In the genomic region with DNA sequence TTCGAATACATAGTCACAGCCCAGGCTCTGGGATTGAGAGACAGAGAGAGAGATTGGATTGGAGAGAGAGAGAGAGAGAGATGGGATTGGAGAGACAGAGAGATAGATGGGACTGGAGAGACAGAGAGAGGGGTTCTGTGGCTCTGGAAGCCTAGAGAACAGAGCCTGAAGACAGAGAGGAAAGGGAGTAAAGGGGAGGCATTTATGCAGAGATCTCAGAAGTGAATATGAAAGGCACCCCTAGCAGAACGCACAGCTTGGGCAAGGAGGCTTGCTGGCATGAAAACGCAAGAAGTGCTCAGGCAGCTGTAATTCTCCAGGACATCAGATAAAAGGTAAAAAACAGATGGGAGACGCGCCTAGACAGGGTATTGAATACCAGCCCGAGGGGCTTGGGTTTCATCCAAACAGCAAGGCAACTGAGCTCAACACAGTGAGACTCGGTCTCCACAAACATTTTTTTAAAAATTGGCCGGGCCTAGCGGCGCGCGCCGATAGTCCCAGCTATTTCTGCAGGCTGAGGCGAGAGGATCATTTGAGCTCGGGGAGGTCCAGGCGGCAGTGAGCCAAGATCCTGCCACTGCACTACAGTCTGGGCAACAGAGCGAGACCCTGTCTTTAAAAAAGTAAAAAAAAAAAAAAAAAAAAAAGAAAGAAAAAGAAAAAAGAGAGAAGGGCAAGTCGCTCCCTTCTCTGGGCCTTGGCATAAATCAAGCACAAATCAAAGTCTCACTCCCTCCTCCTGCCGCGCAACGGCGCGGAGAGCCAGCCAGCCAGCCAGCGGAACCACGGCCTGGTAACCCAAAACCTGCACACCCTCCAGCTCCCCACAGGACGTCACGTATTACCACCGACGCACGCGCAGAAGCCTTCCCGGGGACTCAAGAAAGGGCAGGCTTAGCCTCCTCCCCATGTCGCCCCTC, we compare ENCODE assay signal across 1 cellular context.
TF ChIP-seq lines count a peak whose summit lies in the region.

No MANE protein-coding gene starts in this region.

TF ChIP-seq in HEK293, 187 proteins besides CTCF, POLR2A, EP300 and RAD21 (continued from another document and continues in another):
- TF ChIP-seq, protein P1, sequence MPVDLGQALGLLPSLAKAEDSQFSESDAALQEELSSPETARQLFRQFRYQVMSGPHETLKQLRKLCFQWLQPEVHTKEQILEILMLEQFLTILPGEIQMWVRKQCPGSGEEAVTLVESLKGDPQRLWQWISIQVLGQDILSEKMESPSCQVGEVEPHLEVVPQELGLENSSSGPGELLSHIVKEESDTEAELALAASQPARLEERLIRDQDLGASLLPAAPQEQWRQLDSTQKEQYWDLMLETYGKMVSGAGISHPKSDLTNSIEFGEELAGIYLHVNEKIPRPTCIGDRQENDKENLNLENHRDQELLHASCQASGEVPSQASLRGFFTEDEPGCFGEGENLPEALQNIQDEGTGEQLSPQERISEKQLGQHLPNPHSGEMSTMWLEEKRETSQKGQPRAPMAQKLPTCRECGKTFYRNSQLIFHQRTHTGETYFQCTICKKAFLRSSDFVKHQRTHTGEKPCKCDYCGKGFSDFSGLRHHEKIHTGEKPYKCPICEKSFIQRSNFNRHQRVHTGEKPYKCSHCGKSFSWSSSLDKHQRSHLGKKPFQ (tag by site-specific recombination; IDR thresholded peaks at IDR 0.05) = no peak
- TF ChIP-seq, protein P2, sequence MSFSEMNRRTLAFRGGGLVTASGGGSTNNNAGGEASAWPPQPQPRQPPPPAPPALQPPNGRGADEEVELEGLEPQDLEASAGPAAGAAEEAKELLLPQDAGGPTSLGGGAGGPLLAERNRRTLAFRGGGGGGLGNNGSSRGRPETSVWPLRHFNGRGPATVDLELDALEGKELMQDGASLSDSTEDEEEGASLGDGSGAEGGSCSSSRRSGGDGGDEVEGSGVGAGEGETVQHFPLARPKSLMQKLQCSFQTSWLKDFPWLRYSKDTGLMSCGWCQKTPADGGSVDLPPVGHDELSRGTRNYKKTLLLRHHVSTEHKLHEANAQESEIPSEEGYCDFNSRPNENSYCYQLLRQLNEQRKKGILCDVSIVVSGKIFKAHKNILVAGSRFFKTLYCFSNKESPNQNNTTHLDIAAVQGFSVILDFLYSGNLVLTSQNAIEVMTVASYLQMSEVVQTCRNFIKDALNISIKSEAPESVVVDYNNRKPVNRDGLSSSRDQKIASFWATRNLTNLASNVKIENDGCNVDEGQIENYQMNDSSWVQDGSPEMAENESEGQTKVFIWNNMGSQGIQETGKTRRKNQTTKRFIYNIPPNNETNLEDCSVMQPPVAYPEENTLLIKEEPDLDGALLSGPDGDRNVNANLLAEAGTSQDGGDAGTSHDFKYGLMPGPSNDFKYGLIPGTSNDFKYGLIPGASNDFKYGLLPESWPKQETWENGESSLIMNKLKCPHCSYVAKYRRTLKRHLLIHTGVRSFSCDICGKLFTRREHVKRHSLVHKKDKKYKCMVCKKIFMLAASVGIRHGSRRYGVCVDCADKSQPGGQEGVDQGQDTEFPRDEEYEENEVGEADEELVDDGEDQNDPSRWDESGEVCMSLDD (tag by site-specific recombination; IDR thresholded peaks at IDR 0.05) = no peak
- TF ChIP-seq, protein P3, sequence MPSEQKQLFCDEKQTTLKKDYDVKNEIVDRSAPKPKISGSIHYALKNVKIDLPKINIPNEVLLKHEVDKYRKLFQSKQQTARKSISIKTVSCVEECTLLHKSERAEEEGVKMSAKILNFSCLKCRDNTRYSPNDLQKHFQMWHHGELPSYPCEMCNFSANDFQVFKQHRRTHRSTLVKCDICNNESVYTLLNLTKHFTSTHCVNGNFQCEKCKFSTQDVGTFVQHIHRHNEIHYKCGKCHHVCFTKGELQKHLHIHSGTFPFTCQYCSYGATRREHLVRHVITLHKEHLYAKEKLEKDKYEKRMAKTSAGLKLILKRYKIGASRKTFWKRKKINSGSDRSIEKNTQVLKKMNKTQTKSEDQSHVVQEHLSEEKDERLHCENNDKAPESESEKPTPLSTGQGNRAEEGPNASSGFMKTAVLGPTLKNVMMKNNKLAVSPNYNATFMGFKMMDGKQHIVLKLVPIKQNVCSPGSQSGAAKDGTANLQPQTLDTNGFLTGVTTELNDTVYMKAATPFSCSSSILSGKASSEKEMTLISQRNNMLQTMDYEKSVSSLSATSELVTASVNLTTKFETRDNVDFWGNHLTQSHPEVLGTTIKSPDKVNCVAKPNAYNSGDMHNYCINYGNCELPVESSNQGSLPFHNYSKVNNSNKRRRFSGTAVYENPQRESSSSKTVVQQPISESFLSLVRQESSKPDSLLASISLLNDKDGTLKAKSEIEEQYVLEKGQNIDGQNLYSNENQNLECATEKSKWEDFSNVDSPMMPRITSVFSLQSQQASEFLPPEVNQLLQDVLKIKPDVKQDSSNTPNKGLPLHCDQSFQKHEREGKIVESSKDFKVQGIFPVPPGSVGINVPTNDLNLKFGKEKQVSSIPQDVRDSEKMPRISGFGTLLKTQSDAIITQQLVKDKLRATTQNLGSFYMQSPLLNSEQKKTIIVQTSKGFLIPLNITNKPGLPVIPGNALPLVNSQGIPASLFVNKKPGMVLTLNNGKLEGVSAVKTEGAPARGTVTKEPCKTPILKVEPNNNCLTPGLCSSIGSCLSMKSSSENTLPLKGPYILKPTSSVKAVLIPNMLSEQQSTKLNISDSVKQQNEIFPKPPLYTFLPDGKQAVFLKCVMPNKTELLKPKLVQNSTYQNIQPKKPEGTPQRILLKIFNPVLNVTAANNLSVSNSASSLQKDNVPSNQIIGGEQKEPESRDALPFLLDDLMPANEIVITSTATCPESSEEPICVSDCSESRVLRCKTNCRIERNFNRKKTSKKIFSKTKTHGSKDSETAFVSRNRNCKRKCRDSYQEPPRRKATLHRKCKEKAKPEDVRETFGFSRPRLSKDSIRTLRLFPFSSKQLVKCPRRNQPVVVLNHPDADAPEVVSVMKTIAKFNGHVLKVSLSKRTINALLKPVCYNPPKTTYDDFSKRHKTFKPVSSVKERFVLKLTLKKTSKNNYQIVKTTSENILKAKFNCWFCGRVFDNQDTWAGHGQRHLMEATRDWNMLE (tag by site-specific recombination; conservative IDR thresholded peaks at IDR 0.05; ENCODE audit: low read depth) = no peak; the same call in 1 of the 2 replicates
- TF ChIP-seq ZNF292 (tag by site-specific recombination; IDR thresholded peaks at IDR 0.05; ENCODE audit: borderline replicate concordance, low read depth) (no peak), YY2 (tag by site-specific recombination; IDR thresholded peaks at IDR 0.05) (no peak), REPIN1 (tag by site-specific recombination; IDR thresholded peaks at IDR 0.05; ENCODE audit: low read depth) (no peak; the same call in 1 of the 2 replicates), ZNF302 (tag by site-specific recombination; IDR thresholded peaks at IDR 0.05; ENCODE audit: low read depth) (no peak), ZNF155 (tag by site-specific recombination; IDR thresholded peaks at IDR 0.05) (no peak), ZNF626 (tag by site-specific recombination; IDR thresholded peaks at IDR 0.05) (no peak), ZBTB21 (tag by site-specific recombination; IDR thresholded peaks at IDR 0.05) (peak; percentile 72), ZBTB17 (tag by site-specific recombination; IDR thresholded peaks at IDR 0.05) (peak; percentile 69), ZNF624 (tag by site-specific recombination; IDR thresholded peaks at IDR 0.05) (no peak), BCL11B (tag by site-specific recombination; IDR thresholded peaks at IDR 0.05; ENCODE audit: low read depth) (no peak), ZNF214 (tag by site-specific recombination; IDR thresholded peaks at IDR 0.05; ENCODE audit: borderline replicate concordance) (no peak), ZNF596 (tag by site-specific recombination; IDR thresholded peaks at IDR 0.05) (peak; percentile 74; the same call in 1 of the 2 replicates), BCL11A (tag by site-specific recombination; IDR thresholded peaks at IDR 0.05; ENCODE audit: low read depth) (no peak), ZNF132 (tag by site-specific recombination; IDR thresholded peaks at IDR 0.05; ENCODE audit: borderline replicate concordance) (no peak)
- TF ChIP-seq, protein P4, sequence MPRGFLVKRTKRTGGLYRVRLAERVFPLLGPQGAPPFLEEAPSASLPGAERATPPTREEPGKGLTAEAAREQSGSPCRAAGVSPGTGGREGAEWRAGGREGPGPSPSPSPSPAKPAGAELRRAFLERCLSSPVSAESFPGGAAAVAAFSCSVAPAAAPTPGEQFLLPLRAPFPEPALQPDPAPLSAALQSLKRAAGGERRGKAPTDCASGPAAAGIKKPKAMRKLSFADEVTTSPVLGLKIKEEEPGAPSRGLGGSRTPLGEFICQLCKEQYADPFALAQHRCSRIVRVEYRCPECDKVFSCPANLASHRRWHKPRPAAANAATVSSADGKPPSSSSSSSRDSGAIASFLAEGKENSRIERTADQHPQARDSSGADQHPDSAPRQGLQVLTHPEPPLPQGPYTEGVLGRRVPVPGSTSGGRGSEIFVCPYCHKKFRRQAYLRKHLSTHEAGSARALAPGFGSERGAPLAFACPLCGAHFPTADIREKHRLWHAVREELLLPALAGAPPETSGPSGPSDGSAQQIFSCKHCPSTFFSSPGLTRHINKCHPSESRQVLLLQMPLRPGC (tag by site-specific recombination; IDR thresholded peaks at IDR 0.05) = no peak
- TF ChIP-seq, protein P5, sequence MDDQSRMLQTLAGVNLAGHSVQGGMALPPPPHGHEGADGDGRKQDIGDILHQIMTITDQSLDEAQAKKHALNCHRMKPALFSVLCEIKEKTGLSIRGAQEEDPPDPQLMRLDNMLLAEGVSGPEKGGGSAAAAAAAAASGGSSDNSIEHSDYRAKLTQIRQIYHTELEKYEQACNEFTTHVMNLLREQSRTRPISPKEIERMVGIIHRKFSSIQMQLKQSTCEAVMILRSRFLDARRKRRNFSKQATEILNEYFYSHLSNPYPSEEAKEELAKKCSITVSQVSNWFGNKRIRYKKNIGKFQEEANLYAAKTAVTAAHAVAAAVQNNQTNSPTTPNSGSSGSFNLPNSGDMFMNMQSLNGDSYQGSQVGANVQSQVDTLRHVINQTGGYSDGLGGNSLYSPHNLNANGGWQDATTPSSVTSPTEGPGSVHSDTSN (CRISPR knock-in tag; IDR thresholded peaks at IDR 0.05) = no peak
- TF ChIP-seq, protein P6, sequence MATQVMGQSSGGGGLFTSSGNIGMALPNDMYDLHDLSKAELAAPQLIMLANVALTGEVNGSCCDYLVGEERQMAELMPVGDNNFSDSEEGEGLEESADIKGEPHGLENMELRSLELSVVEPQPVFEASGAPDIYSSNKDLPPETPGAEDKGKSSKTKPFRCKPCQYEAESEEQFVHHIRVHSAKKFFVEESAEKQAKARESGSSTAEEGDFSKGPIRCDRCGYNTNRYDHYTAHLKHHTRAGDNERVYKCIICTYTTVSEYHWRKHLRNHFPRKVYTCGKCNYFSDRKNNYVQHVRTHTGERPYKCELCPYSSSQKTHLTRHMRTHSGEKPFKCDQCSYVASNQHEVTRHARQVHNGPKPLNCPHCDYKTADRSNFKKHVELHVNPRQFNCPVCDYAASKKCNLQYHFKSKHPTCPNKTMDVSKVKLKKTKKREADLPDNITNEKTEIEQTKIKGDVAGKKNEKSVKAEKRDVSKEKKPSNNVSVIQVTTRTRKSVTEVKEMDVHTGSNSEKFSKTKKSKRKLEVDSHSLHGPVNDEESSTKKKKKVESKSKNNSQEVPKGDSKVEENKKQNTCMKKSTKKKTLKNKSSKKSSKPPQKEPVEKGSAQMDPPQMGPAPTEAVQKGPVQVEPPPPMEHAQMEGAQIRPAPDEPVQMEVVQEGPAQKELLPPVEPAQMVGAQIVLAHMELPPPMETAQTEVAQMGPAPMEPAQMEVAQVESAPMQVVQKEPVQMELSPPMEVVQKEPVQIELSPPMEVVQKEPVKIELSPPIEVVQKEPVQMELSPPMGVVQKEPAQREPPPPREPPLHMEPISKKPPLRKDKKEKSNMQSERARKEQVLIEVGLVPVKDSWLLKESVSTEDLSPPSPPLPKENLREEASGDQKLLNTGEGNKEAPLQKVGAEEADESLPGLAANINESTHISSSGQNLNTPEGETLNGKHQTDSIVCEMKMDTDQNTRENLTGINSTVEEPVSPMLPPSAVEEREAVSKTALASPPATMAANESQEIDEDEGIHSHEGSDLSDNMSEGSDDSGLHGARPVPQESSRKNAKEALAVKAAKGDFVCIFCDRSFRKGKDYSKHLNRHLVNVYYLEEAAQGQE (tag by site-specific recombination; IDR thresholded peaks at IDR 0.05) = 0 out of 2 replicates have a peak, but pooled peaks have one; percentile 53
- TF ChIP-seq, protein P7, sequence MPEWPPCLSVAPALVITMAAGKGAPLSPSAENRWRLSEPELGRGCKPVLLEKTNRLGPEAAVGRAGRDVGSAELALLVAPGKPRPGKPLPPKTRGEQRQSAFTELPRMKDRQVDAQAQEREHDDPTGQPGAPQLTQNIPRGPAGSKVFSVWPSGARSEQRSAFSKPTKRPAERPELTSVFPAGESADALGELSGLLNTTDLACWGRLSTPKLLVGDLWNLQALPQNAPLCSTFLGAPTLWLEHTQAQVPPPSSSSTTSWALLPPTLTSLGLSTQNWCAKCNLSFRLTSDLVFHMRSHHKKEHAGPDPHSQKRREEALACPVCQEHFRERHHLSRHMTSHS (tag by site-specific recombination; IDR thresholded peaks at IDR 0.05) = no peak
- TF ChIP-seq, protein P8, sequence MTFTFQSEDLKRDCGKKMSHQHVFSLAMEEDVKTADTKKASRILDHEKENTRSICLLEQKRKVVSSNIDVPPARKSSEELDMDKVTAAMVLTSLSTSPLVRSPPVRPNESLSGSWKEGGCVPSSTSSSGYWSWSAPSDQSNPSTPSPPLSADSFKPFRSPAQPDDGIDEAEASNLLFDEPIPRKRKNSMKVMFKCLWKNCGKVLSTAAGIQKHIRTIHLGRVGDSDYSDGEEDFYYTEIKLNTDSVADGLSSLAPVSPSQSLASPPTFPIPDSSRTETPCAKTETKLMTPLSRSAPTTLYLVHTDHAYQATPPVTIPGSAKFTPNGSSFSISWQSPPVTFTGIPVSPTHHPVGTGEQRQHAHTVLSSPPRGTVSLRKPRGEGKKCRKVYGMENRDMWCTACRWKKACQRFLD (tag by site-specific recombination; IDR thresholded peaks at IDR 0.05) = no peak
- TF ChIP-seq, protein P9, sequence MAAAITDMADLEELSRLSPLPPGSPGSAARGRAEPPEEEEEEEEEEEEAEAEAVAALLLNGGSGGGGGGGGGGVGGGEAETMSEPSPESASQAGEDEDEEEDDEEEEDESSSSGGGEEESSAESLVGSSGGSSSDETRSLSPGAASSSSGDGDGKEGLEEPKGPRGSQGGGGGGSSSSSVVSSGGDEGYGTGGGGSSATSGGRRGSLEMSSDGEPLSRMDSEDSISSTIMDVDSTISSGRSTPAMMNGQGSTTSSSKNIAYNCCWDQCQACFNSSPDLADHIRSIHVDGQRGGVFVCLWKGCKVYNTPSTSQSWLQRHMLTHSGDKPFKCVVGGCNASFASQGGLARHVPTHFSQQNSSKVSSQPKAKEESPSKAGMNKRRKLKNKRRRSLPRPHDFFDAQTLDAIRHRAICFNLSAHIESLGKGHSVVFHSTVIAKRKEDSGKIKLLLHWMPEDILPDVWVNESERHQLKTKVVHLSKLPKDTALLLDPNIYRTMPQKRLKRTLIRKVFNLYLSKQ (tag by site-specific recombination; IDR thresholded peaks at IDR 0.05; ENCODE audit: borderline replicate concordance) = no peak
- TF ChIP-seq, protein P10, sequence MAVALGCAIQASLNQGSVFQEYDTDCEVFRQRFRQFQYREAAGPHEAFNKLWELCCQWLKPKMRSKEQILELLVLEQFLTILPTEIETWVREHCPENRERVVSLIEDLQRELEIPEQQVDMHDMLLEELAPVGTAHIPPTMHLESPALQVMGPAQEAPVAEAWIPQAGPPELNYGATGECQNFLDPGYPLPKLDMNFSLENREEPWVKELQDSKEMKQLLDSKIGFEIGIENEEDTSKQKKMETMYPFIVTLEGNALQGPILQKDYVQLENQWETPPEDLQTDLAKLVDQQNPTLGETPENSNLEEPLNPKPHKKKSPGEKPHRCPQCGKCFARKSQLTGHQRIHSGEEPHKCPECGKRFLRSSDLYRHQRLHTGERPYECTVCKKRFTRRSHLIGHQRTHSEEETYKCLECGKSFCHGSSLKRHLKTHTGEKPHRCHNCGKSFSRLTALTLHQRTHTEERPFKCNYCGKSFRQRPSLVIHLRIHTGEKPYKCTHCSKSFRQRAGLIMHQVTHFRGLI (tag by site-specific recombination; IDR thresholded peaks at IDR 0.05) = no peak
- TF ChIP-seq, protein P11, sequence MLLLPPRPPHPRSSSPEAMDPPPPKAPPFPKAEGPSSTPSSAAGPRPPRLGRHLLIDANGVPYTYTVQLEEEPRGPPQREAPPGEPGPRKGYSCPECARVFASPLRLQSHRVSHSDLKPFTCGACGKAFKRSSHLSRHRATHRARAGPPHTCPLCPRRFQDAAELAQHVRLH (tag by site-specific recombination; IDR thresholded peaks at IDR 0.05) = peak; percentile 70
